ENCODE assay signal across 1 cellular context in the genomic region with DNA sequence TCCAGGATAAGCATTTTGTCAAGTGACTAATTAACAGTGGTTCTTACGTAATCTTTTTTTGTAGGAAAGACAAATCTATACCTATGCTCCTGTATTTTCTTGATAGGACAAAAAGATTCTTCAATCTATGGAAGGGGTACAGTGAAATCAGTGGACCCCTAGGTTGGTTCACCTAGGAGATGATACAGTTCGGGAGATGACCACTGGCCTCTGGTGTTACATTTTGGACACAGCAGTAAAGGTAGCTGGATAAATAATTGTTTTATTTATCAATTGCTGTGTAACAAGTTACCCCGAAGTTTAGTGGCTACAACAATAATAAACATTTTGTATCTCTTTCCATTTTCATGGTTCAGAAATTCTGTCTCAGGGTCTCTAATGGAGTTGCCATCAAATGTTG.
TF ChIP-seq lines count a peak whose summit lies in the region.

No MANE protein-coding gene starts in this region.

TF ChIP-seq in GM23338, 12 proteins besides CTCF, POLR2A, EP300 and RAD21:
- TF ChIP-seq, protein P1, sequence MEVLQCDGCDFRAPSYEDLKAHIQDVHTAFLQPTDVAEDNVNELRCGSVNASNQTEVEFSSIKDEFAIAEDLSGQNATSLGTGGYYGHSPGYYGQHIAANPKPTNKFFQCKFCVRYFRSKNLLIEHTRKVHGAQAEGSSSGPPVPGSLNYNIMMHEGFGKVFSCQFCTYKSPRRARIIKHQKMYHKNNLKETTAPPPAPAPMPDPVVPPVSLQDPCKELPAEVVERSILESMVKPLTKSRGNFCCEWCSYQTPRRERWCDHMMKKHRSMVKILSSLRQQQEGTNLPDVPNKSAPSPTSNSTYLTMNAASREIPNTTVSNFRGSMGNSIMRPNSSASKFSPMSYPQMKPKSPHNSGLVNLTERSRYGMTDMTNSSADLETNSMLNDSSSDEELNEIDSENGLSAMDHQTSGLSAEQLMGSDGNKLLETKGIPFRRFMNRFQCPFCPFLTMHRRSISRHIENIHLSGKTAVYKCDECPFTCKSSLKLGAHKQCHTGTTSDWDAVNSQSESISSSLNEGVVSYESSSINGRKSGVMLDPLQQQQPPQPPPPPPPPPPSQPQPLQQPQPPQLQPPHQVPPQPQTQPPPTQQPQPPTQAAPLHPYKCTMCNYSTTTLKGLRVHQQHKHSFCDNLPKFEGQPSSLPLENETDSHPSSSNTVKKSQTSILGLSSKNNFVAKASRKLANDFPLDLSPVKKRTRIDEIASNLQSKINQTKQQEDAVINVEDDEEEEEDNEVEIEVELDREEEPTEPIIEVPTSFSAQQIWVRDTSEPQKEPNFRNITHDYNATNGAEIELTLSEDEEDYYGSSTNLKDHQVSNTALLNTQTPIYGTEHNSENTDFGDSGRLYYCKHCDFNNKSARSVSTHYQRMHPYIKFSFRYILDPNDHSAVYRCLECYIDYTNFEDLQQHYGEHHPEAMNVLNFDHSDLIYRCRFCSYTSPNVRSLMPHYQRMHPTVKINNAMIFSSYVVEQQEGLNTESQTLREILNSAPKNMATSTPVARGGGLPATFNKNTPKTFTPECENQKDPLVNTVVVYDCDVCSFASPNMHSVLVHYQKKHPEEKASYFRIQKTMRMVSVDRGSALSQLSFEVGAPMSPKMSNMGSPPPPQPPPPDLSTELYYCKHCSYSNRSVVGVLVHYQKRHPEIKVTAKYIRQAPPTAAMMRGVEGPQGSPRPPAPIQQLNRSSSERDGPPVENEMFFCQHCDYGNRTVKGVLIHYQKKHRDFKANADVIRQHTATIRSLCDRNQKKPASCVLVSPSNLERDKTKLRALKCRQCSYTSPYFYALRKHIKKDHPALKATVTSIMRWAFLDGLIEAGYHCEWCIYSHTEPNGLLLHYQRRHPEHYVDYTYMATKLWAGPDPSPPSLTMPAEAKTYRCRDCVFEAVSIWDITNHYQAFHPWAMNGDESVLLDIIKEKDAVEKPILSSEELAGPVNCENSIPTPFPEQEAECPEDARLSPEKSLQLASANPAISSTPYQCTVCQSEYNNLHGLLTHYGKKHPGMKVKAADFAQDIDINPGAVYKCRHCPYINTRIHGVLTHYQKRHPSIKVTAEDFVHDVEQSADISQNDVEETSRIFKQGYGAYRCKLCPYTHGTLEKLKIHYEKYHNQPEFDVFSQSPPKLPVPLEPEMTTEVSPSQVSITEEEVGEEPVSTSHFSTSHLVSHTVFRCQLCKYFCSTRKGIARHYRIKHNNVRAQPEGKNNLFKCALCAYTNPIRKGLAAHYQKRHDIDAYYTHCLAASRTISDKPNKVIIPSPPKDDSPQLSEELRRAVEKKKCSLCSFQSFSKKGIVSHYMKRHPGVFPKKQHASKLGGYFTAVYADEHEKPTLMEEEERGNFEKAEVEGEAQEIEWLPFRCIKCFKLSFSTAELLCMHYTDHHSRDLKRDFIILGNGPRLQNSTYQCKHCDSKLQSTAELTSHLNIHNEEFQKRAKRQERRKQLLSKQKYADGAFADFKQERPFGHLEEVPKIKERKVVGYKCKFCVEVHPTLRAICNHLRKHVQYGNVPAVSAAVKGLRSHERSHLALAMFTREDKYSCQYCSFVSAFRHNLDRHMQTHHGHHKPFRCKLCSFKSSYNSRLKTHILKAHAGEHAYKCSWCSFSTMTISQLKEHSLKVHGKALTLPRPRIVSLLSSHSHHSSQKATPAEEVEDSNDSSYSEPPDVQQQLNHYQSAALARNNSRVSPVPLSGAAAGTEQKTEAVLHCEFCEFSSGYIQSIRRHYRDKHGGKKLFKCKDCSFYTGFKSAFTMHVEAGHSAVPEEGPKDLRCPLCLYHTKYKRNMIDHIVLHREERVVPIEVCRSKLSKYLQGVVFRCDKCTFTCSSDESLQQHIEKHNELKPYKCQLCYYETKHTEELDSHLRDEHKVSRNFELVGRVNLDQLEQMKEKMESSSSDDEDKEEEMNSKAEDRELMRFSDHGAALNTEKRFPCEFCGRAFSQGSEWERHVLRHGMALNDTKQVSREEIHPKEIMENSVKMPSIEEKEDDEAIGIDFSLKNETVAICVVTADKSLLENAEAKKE (CRISPR knock-in tag; IDR thresholded peaks at IDR 0.05): no peak
- no peak for TF ChIP-seq CREB1 (CRISPR knock-in tag; IDR thresholded peaks at IDR 0.05; ENCODE audit: low read depth)
